13 cellular contexts compared by ENCODE assay signal in the genomic region with DNA sequence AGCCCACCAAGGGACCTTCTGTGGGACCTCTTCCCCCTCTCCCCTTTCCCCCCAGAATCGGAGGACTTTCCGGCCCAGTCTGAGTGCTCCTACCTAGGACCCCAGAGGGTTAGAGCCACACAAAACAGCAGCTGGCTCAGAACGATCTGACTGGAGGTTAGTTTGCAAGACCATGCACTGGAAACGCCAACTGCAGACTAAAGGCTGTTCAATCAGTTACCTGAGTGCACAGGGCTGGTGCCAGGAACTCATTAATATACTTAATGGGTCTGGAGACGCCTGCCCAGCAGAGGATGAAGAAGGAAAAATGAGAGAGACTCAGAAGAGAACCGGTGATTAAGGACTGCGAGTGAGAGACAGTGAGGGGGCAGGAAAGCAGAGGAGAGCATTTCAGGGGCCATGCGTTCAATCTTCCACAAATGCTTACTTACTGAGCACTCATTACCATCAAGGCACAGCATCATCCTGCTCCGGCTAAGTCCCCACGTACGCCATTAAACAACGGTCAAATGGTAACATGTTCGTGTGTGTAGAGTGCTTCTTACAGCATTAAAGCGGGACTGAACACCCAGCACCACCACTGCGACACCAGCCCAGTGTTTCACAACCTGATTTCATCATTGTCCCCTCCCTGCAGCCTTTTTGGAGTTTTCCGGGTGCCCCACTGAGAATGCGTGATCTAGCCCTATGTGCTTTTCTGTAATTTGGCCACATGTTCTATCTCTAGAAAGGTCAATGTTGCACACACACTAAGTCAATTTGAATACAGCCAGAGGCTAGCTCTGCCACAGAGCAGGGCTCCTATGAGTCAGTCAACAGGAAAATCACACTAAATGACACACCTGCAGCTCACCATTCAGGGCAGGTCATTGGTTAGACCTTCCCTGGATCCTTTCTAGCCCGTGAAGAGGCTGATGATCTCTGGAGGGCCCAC. TPM values are rescaled to one million over a fixed set of nuclear protein-coding genes. Genes with fewer than 3 reads are reported as not detected.
A peak's percentile ranks its signal among the peaks of the same experiment; 100 is the strongest.
DNase-seq lines count a peak whose midpoint lies in the region; ATAC-seq, FAIRE-seq and TF ChIP-seq lines count a peak whose summit lies in the region.
"Had no signal": no experiment of that assay in that cellular context is flagged by ENCODE, and none has a peak within 500 bp of the region (broad histone marks: within the 10 kb centered on the region; RNA-seq: fewer than 3 reads in every experiment).

No MANE protein-coding gene starts in this region.

- H3K79me1 ChIP-seq in neuronal stem cell (ENCODE audit: low read depth, low read length) = peaks cover 13% of the 10 kb centered on the region

- H2BK5ac ChIP-seq in neuronal stem cell (ENCODE audit: low read length) = no peak overlapping the region

- H2BK15ac ChIP-seq in neuronal stem cell (ENCODE audit: low read length) = no peak overlapping the region

- H3K27me3 ChIP-seq in neuronal stem cell (ENCODE audit: control insufficient read depth in 3 of 3, insufficient read depth in 3 of 3, low read depth in 1 of 3, low read length in 3 of 3) = no peaks in the 10 kb centered on the region

- H3K9me3 ChIP-seq in neuronal stem cell (replicated peaks in 1 of 2; ENCODE audit: control insufficient read depth in 2 of 2, insufficient read depth in 1 of 2, low read depth in 1 of 2, low read length in 2 of 2) = no peaks in the 10 kb centered on the region

- CTCF ChIA-PET in activated naive CD4-positive, alpha-beta T cell treated with anti-CD3 and anti-CD28 coated beads, Interleukin-2, amount 10 ng/mL, durations not matched to agents 7 days and 5 days (lab: Charles Lee) = interaction anchor here (0.8 to 2.2 kb wide), 5 partner anchors 9 to 134 kb away, joined by 3 to 7 read pairs (median 5); no protein-coding TSS in a partner anchor
- CTCF ChIA-PET in activated CD8-positive, alpha-beta T cell treated with anti-CD3 and anti-CD28 coated beads for 36 hours (lab: Charles Lee) = interaction anchor here (1.4 to 4.4 kb wide), 4 partner anchors 9 to 134 kb away, joined by 4 to 16 read pairs (median 6); no protein-coding TSS in a partner anchor

- H3K36me3 Mint-ChIP-seq in activated naive CD4-positive, alpha-beta T cell treated with anti-CD3 and anti-CD28 coated beads, Interleukin-2, amount 10 ng/mL, durations not matched to agents 7 days and 5 days = peaks cover 92% of the 10 kb centered on the region
- H3K36me3 Mint-ChIP-seq in activated CD8-positive, alpha-beta T cell treated with anti-CD3 and anti-CD28 coated beads for 36 hours (ENCODE audit: low read depth) = peaks cover 95% of the 10 kb centered on the region
- H3K36me3 Mint-ChIP-seq in glutamatergic neuron (ENCODE audit: unreplicated experiment) = peaks cover 4% of the 10 kb centered on the region

- H3K27me3 Mint-ChIP-seq in activated naive CD4-positive, alpha-beta T cell treated with anti-CD3 and anti-CD28 coated beads, Interleukin-2, amount 10 ng/mL, durations not matched to agents 7 days and 5 days = no peaks in the 10 kb centered on the region
- no peaks in the 10 kb centered on the region for H3K27me3 Mint-ChIP-seq in activated CD8-positive, alpha-beta T cell treated with anti-CD3 and anti-CD28 coated beads for 36 hours
- peaks cover 4% of the 10 kb centered on the region for H3K27me3 Mint-ChIP-seq in glutamatergic neuron (ENCODE audit: unreplicated experiment)
- H3K27me3 Mint-ChIP-seq in stimulated activated naive CD8-positive, alpha-beta T cell treated with anti-CD3 and anti-CD28 coated beads, Interleukin-15, amount 100 ng/mL, for 72 hours = no peaks in the 10 kb centered on the region
- H3K27me3 Mint-ChIP-seq: naive B cell had no signal

- ATAC-seq in activated CD8-positive, alpha-beta T cell treated with anti-CD3 and anti-CD28 coated beads for 36 hours = peak; percentile 17
- ATAC-seq in stimulated activated naive CD8-positive, alpha-beta T cell treated with anti-CD3 and anti-CD28 coated beads, Interleukin-15, amount 100 ng/mL, for 72 hours = peak; percentile 35
- no peak for ATAC-seq in HG03439 (IDR thresholded peaks at IDR 0.05; ENCODE audit: unreplicated experiment)

- no peak overlapping the region for H3K27ac ChIP-seq in neuronal stem cell (replicated peaks; ENCODE audit: low read length)
- H3K27ac ChIP-seq: C4-2B had no signal

- H3K18ac ChIP-seq in neuronal stem cell (ENCODE audit: low read length) = no peak overlapping the region

- H3K4me2 ChIP-seq in neuronal stem cell (ENCODE audit: insufficient read depth, low read length, poor library complexity, severe bottlenecking) = no peak overlapping the region

- H3K9ac ChIP-seq in neuronal stem cell (ENCODE audit: low read depth, low read length, poor library complexity) = no peak overlapping the region

- WGBS in neuronal stem cell (ENCODE audit: extremely low coverage in 2 of 2, insufficient read length in 2 of 2, insufficient replicate concordance in 1 of 2), 2 donors = no CpG with 5 or more reads among the region's 18 CpGs

- TF ChIP-seq CTCF in activated CD8-positive, alpha-beta T cell treated with anti-CD3 and anti-CD28 coated beads for 36 hours (IDR thresholded peaks at IDR 0.05) = no peak
- no peak for TF ChIP-seq CTCF in glutamatergic neuron (IDR thresholded peaks at IDR 0.05; ENCODE audit: partially characterized antibody, unreplicated experiment)
- TF ChIP-seq CTCF in D721Med (IDR thresholded peaks at IDR 0.05; ENCODE audit: insufficient read depth, missing control alignments) = no peak

- no peak overlapping the region for H4K91ac ChIP-seq in neuronal stem cell (ENCODE audit: low read depth, low read length, poor library complexity)

- intact Hi-C loops in activated CD8-positive, alpha-beta T cell treated with anti-CD3 and anti-CD28 coated beads for 36 hours (cut with micrococcal nuclease) = loop anchor here (10.0 kb wide), 1 partner anchor 54 kb away; no protein-coding TSS in a partner anchor

- peaks cover 7 to 12% of the 10 kb centered on the region in 2 donors for H3K4me1 ChIP-seq in neuronal stem cell (ENCODE audit: control insufficient read depth in 2 of 2, insufficient read depth in 1 of 2, low read depth in 1 of 2, low read length in 2 of 2)

- DNase-seq in activated naive CD4-positive, alpha-beta T cell treated with anti-CD3 and anti-CD28 coated beads, Interleukin-2, amount 10 ng/mL, durations not matched to agents 7 days and 5 days = no peak
- no peak for DNase-seq in activated naive CD4-positive, alpha-beta T cell treated with anti-CD3 and anti-CD28 coated beads, Interleukin-2, amount 50 U/mL, for 16 hours
- peak; percentile 50 for DNase-seq in activated CD8-positive, alpha-beta T cell treated with anti-CD3 and anti-CD28 coated beads for 36 hours
- no peak for DNase-seq in glutamatergic neuron
- DNase-seq in stimulated activated naive CD8-positive, alpha-beta T cell treated with anti-CD3 and anti-CD28 coated beads, Interleukin-15, amount 100 ng/mL, for 72 hours = no peak
- no peak for DNase-seq in neuronal stem cell (ENCODE audit: low spot score)
- DNase-seq in D721Med (ENCODE audit: insufficient read length, low spot score) = no peak
- DNase-seq: activated CD4-positive, CD25-positive, alpha-beta regulatory T cell; naive B cell; NCI-H146 had no signal

- H3K23ac ChIP-seq in neuronal stem cell (ENCODE audit: low read depth, low read length, poor library complexity) = no peak overlapping the region

- H3K14ac ChIP-seq in neuronal stem cell (ENCODE audit: low read length) = no peak overlapping the region

- H3K27ac Mint-ChIP-seq in activated naive CD4-positive, alpha-beta T cell treated with anti-CD3 and anti-CD28 coated beads, Interleukin-2, amount 10 ng/mL, durations not matched to agents 7 days and 5 days = peak overlapping the region; percentile 83
- peak overlapping the region; percentile 100 for H3K27ac Mint-ChIP-seq in activated CD8-positive, alpha-beta T cell treated with anti-CD3 and anti-CD28 coated beads for 36 hours
- peak overlapping the region; percentile 33 for H3K27ac Mint-ChIP-seq in glutamatergic neuron (ENCODE audit: unreplicated experiment)
- peak overlapping the region; percentile 69 to 85 for H3K27ac Mint-ChIP-seq in stimulated activated naive CD8-positive, alpha-beta T cell treated with anti-CD3 and anti-CD28 coated beads, Interleukin-15, amount 100 ng/mL, for 72 hours

- H2AK5ac ChIP-seq in neuronal stem cell (ENCODE audit: low read depth, low read length) = no peak overlapping the region

- no peak overlapping the region for H3K4ac ChIP-seq in neuronal stem cell (ENCODE audit: low read length)

- H2AFZ ChIP-seq in neuronal stem cell (ENCODE audit: low read length) = no peak overlapping the region

- H2BK12ac ChIP-seq in neuronal stem cell (ENCODE audit: low read length) = no peak overlapping the region

- peak overlapping the region; percentile 96 for H3K4me3 Mint-ChIP-seq in activated naive CD4-positive, alpha-beta T cell treated with anti-CD3 and anti-CD28 coated beads, Interleukin-2, amount 10 ng/mL, durations not matched to agents 7 days and 5 days
- peak overlapping the region; percentile 88 for H3K4me3 Mint-ChIP-seq in activated CD8-positive, alpha-beta T cell treated with anti-CD3 and anti-CD28 coated beads for 36 hours
- H3K4me3 Mint-ChIP-seq in glutamatergic neuron (ENCODE audit: unreplicated experiment) = no peak overlapping the region
- H3K4me3 Mint-ChIP-seq in stimulated activated naive CD8-positive, alpha-beta T cell treated with anti-CD3 and anti-CD28 coated beads, Interleukin-15, amount 100 ng/mL, for 72 hours = peak overlapping the region; percentile 4 to 31

- H3K4me1 Mint-ChIP-seq in activated naive CD4-positive, alpha-beta T cell treated with anti-CD3 and anti-CD28 coated beads, Interleukin-2, amount 10 ng/mL, durations not matched to agents 7 days and 5 days = peaks cover 84% of the 10 kb centered on the region
- peaks cover 83% of the 10 kb centered on the region for H3K4me1 Mint-ChIP-seq in activated CD8-positive, alpha-beta T cell treated with anti-CD3 and anti-CD28 coated beads for 36 hours (ENCODE audit: low read depth)
- H3K4me1 Mint-ChIP-seq in glutamatergic neuron (ENCODE audit: low read depth, unreplicated experiment) = peaks cover 12% of the 10 kb centered on the region
- peaks cover 90% of the 10 kb centered on the region for H3K4me1 Mint-ChIP-seq in stimulated activated naive CD8-positive, alpha-beta T cell treated with anti-CD3 and anti-CD28 coated beads, Interleukin-15, amount 100 ng/mL, for 72 hours

- H2BK120ac ChIP-seq in neuronal stem cell (ENCODE audit: low read depth, low read length) = no peak overlapping the region

- no peak for FAIRE-seq in D721Med (lab: Jason Lieb, UNC)
- FAIRE-seq: endometrium had no signal

- H3K9me3 Mint-ChIP-seq in activated naive CD4-positive, alpha-beta T cell treated with anti-CD3 and anti-CD28 coated beads, Interleukin-2, amount 10 ng/mL, durations not matched to agents 7 days and 5 days = no peaks in the 10 kb centered on the region
- no peaks in the 10 kb centered on the region for H3K9me3 Mint-ChIP-seq in activated CD8-positive, alpha-beta T cell treated with anti-CD3 and anti-CD28 coated beads for 36 hours
- H3K9me3 Mint-ChIP-seq in glutamatergic neuron (ENCODE audit: unreplicated experiment) = no peaks in the 10 kb centered on the region
- H3K9me3 Mint-ChIP-seq in stimulated activated naive CD8-positive, alpha-beta T cell treated with anti-CD3 and anti-CD28 coated beads, Interleukin-15, amount 100 ng/mL, for 72 hours = no peaks in the 10 kb centered on the region
- H3K9me3 Mint-ChIP-seq: naive B cell had no signal

- H3K36me3 ChIP-seq in neuronal stem cell (replicated peaks in 1 of 2; ENCODE audit: control insufficient read depth in 2 of 2, insufficient read depth in 2 of 2, low read length in 2 of 2) = peaks cover 65 to 100% of the 10 kb centered on the region in 2 donors

- H4K8ac ChIP-seq in neuronal stem cell (ENCODE audit: low read depth, low read length) = no peak overlapping the region

- no peak overlapping the region for H3K4me3 ChIP-seq in neuronal stem cell (ENCODE audit: low read length in 2 of 2)

- POLR2A ChIA-PET in activated CD8-positive, alpha-beta T cell treated with anti-CD3 and anti-CD28 coated beads for 36 hours (lab: Charles Lee) = interaction anchor here (0.9 to 10.9 kb wide), 7 partner anchors 11 to 117 kb away, joined by 3 to 197 read pairs (median 4); no protein-coding TSS in a partner anchor

RNA-seq across cellular contexts. Expression of a gene that starts 7.6 kb away (rescaled TPM):
- total RNA-seq in activated CD8-positive, alpha-beta T cell treated with anti-CD3 and anti-CD28 coated beads for 36 hours = 1,000 to 10,000 TPM; 4,199 to 4,245 TPM
- 357 TPM for total RNA-seq in glutamatergic neuron (ENCODE audit: unreplicated experiment)
- polyA plus RNA-seq in neuronal stem cell (2013, experiment 1 of 2) = 492 TPM
- 487 TPM for polyA plus RNA-seq in neuronal stem cell (2013, experiment 2 of 2)

RNA-seq across cellular contexts. Expression of a gene that starts 53.4 kb away (rescaled TPM):
- 10 to 100 TPM; 45.8 to 57.1 TPM for total RNA-seq in activated CD8-positive, alpha-beta T cell treated with anti-CD3 and anti-CD28 coated beads for 36 hours
- 252 TPM for total RNA-seq in glutamatergic neuron (ENCODE audit: unreplicated experiment)
- 36.6 TPM for polyA plus RNA-seq in neuronal stem cell (2013, experiment 1 of 2)
- 38.4 TPM for polyA plus RNA-seq in neuronal stem cell (2013, experiment 2 of 2)

Comparison
In these comparisons a context has a peak if more than half of its experiments do, and no peak if none do; other contexts are left out.
1. H3K27ac Mint-ChIP-seq: peak in every context shown above with its lines; median percentile 100 in activated CD8-positive, alpha-beta T cell treated with anti-CD3 and anti-CD28 coated beads for 36 hours; 83 in activated naive CD4-positive, alpha-beta T cell treated with anti-CD3 and anti-CD28 coated beads, Interleukin-2, amount 10 ng/mL, durations not matched to agents 7 days and 5 days; 77 in stimulated activated naive CD8-positive, alpha-beta T cell treated with anti-CD3 and anti-CD28 coated beads, Interleukin-15, amount 100 ng/mL, for 72 hours; 33 in glutamatergic neuron.
2. RNA of a gene that starts 7.6 kb away (total RNA-seq): 4,199 to 4,245 TPM in activated CD8-positive, alpha-beta T cell treated with anti-CD3 and anti-CD28 coated beads for 36 hours; 357 TPM in glutamatergic neuron (single experiment); every median in the first group is over 10 times any median in the second.